In genomic region chr19:1438035-1438932, GRCh38 we compare ENCODE assay signal across 1 cellular context.
TF ChIP-seq lines count a peak whose summit lies in the region.

RPS15 (plus strand) TSS chr19:1438396; CDS start chr19:1438426, 30 bp downstream.

TF ChIP-seq in K562, 482 proteins besides CTCF, POLR2A, EP300 and RAD21 (continued from another document and continues in another):
- TF ChIP-seq ZBTB40 (IDR thresholded peaks at IDR 0.05) (peak; percentile 90), ZBTB40 (CRISPR knock-in tag; IDR thresholded peaks at IDR 0.05) (no peak), ZNF449 (CRISPR knock-in tag; IDR thresholded peaks at IDR 0.05) (no peak), PHF8 (IDR thresholded peaks at IDR 0.05; ENCODE audit: borderline replicate concordance, low read length) (peak; percentile 97), LARP7 (IDR thresholded peaks at IDR 0.05) (peak; percentile 75; the same call in 1 of the 2 replicates), ZNF263 (CRISPR knock-in tag; IDR thresholded peaks at IDR 0.05; ENCODE audit: borderline replicate concordance) (peak; percentile 77; the same call in 1 of the 2 replicates), ZNF696 (CRISPR knock-in tag; conservative IDR thresholded peaks at IDR 0.05) (no peak), NELFE (IDR thresholded peaks at IDR 0.05; ENCODE audit: insufficient read depth, insufficient read length) (peak; percentile 29), AFF4 (CRISPR knock-in tag; IDR thresholded peaks at IDR 0.05) (peak; percentile 90), CTBP1 (IDR thresholded peaks at IDR 0.05; ENCODE audit: borderline replicate concordance) (peak; percentile 93), KLF16 (IDR thresholded peaks at IDR 0.05) (peak; percentile 75; the same call in 1 of the 2 replicates), ARID1B (IDR thresholded peaks at IDR 0.05) (peak; percentile 47; the same call in 1 of the 2 replicates), FOXJ2 (tag; IDR thresholded peaks at IDR 0.05) (peak; percentile 64; the same call in 1 of the 2 replicates), SIN3B (IDR thresholded peaks at IDR 0.05; ENCODE audit: low read depth) (peak; percentile 74), ZNF124 (CRISPR knock-in tag; IDR thresholded peaks at IDR 0.05) (no peak), HNRNPL (IDR thresholded peaks at IDR 0.05; ENCODE audit: low read depth, low read length) (0 out of 2 replicates have a peak, but pooled peaks have one; percentile 31), SPI1 (IDR thresholded peaks at IDR 0.05; ENCODE audit: borderline replicate concordance, low read depth, low read length) (peak; percentile 96), NFIC (IDR thresholded peaks at IDR 0.05) (peak; percentile 69), SETDB1 (IDR thresholded peaks at IDR 0.05; ENCODE audit: low read length) (peak; percentile 39), TBL1XR1 (IDR thresholded peaks at IDR 0.05; ENCODE audit: low read length in 2 of 2) (peak; percentile 26 to 74; a peak in 3 of 4 replicates), YY1 (IDR thresholded peaks at IDR 0.05; ENCODE audit: borderline replicate concordance in 1 of 3, control insufficient read depth in 1 of 3, extremely low read depth in 1 of 3, insufficient read depth in 3 of 3, insufficient read length in 1 of 3, insufficient replicate concordance in 2 of 3, low read depth in 1 of 3, low read length in 2 of 3) (peak; percentile 72 to 85 (median 76)), GTF2F1 (IDR thresholded peaks at IDR 0.05; ENCODE audit: low read depth, low read length) (peak; percentile 91), NRF1 (conservative IDR thresholded peaks at IDR 0.05 in 1 of 2, IDR thresholded peaks at IDR 0.05 in 1 of 2) (peak; percentile 88 to 91), SNIP1 (IDR thresholded peaks at IDR 0.05; ENCODE audit: low read depth) (peak; percentile 72; the same call in 1 of the 2 replicates), MBD2 (IDR thresholded peaks at IDR 0.05; ENCODE audit: borderline replicate concordance, low read depth) (peak; percentile 92), CGGBP1 (CRISPR knock-in tag; IDR thresholded peaks at IDR 0.05) (peak; percentile 83; the same call in 1 of the 2 replicates), ZNF174 (CRISPR knock-in tag; IDR thresholded peaks at IDR 0.05) (no peak), ZNF224 (CRISPR knock-in tag; IDR thresholded peaks at IDR 0.05) (no peak), SRSF7 (optimal IDR thresholded peaks at IDR 0.05; ENCODE audit: low read depth, low read length) (peak; percentile 54), GATAD2A (IDR thresholded peaks at IDR 0.05) (peak; percentile 39; the same call in 1 of the 2 replicates), JUND (IDR thresholded peaks at IDR 0.05; ENCODE audit: borderline replicate concordance, low read depth, low read length) (peak; percentile 72), JUND (tag; IDR thresholded peaks at IDR 0.05; ENCODE audit: borderline replicate concordance, low read depth, low read length) (no peak; the same call in 2 of the 3 replicates), CXXC5 (CRISPR knock-in tag; IDR thresholded peaks at IDR 0.05) (peak; percentile 98), XRCC3 (IDR thresholded peaks at IDR 0.05) (no peak), RNF2 (IDR thresholded peaks at IDR 0.05) (peak; percentile 79; the same call in 1 of the 2 replicates), ZZZ3 (IDR thresholded peaks at IDR 0.05) (peak; percentile 100), NONO (IDR thresholded peaks at IDR 0.05; ENCODE audit: low read depth in 2 of 2, low read length in 1 of 2) (peak; percentile 67 to 71; a peak in 2 of 4 replicates), TAF15 (IDR thresholded peaks at IDR 0.05; ENCODE audit: low read depth, low read length) (no peak), ARNT (IDR thresholded peaks at IDR 0.05) (no peak), E2F3 (CRISPR knock-in tag; IDR thresholded peaks at IDR 0.05) (peak; percentile 93), GTF2B (IDR thresholded peaks at IDR 0.05; ENCODE audit: extremely low read depth, insufficient read length) (peak; percentile 30), MAFK (IDR thresholded peaks at IDR 0.05; ENCODE audit: low read length) (no peak), HSF4 (CRISPR knock-in tag; IDR thresholded peaks at IDR 0.05; ENCODE audit: borderline replicate concordance) (no peak), CSDE1 (IDR thresholded peaks at IDR 0.05) (peak in 1 of 2 experiments; percentile 64; a peak in 1 of 4 replicates), E2F4 (CRISPR knock-in tag; IDR thresholded peaks at IDR 0.05; ENCODE audit: low read depth) (peak; percentile 70), ZFP1 (CRISPR knock-in tag; IDR thresholded peaks at IDR 0.05) (no peak), SRF (CRISPR knock-in tag; IDR thresholded peaks at IDR 0.05) (peak in 1 of 2 experiments; percentile 62; a peak in 1 of 4 replicates), SRSF1 (IDR thresholded peaks at IDR 0.05; ENCODE audit: low read depth, low read length) (peak; percentile 86; the same call in 1 of the 2 replicates), SAFB (IDR thresholded peaks at IDR 0.05; ENCODE audit: borderline replicate concordance, low read depth, low read length) (peak; percentile 36; the same call in 1 of the 2 replicates), NFIX (CRISPR knock-in tag; IDR thresholded peaks at IDR 0.05; ENCODE audit: low read depth) (no peak), ZC3H11A (IDR thresholded peaks at IDR 0.05; ENCODE audit: low read depth, low read length) (peak; percentile 5; the same call in 1 of the 2 replicates), POLR2B (IDR thresholded peaks at IDR 0.05; ENCODE audit: low read depth, partially characterized antibody) (peak; percentile 99), ZBTB8A (IDR thresholded peaks at IDR 0.05; ENCODE audit: partially characterized antibody) (no peak)
